ENCODE assay signal across 12 cellular contexts in genomic region chr10:77297370-77297692, GRCh38.
DNase-seq lines count a peak whose midpoint lies in the region; ATAC-seq and TF ChIP-seq lines count a peak whose summit lies in the region.
"Had no signal": no experiment of that assay in that cellular context is flagged by ENCODE, and none has a peak within 500 bp of the region (broad histone marks: within the 10 kb centered on the region; RNA-seq: fewer than 3 reads in every experiment).

No MANE protein-coding gene starts in this region.

- DNase-seq in EH (ENCODE audit: low read depth) = peak; percentile 71
- peak; percentile 80 for DNase-seq in NCI-H226
- no peak for DNase-seq in omental fat pad (ENCODE audit: low spot score)
- no peak for DNase-seq in GF-D8 (lab: John Stamatoyannopoulos, UW)
- DNase-seq in activated naive CD4-positive, alpha-beta T cell treated with anti-CD3 and anti-CD28 coated beads, Interleukin-2, amount 10 ng/mL, durations not matched to agents 7 days and 5 days = no peak
- DNase-seq: activated CD8-positive, alpha-beta T cell treated with anti-CD3 and anti-CD28 coated beads, Interleukin-2, amount 10 ng/mL, durations not matched to agents 7 days and 5 days; activated gamma-delta T cell; SHP77 treated with DMSO at 0.1 percent for 48 hours; spleen had no signal

- H3K4me1 Mint-ChIP-seq in activated naive CD4-positive, alpha-beta T cell treated with anti-CD3 and anti-CD28 coated beads, Interleukin-2, amount 10 ng/mL, durations not matched to agents 7 days and 5 days = no peaks in the 10 kb centered on the region

- no peaks in the 10 kb centered on the region for H3K36me3 Mint-ChIP-seq in activated naive CD4-positive, alpha-beta T cell treated with anti-CD3 and anti-CD28 coated beads, Interleukin-2, amount 10 ng/mL, durations not matched to agents 7 days and 5 days

- CTCF ChIA-PET in activated naive CD4-positive, alpha-beta T cell treated with anti-CD3 and anti-CD28 coated beads, Interleukin-2, amount 10 ng/mL, durations not matched to agents 7 days and 5 days (lab: Charles Lee) = no interaction called here

- ATAC-seq in esophagus mucosa (peak; percentile 87), omental fat pad (ENCODE audit: low FRiP score) (peak; percentile 26), GM18867 (IDR thresholded peaks at IDR 0.05; ENCODE audit: unreplicated experiment) (no peak), HG02571 (IDR thresholded peaks at IDR 0.05; ENCODE audit: unreplicated experiment) (no peak)
- ATAC-seq: activated CD8-positive, alpha-beta T cell treated with anti-CD3 and anti-CD28 coated beads, Interleukin-2, amount 10 ng/mL, durations not matched to agents 7 days and 5 days had no signal

- H3K27me3 Mint-ChIP-seq in activated naive CD4-positive, alpha-beta T cell treated with anti-CD3 and anti-CD28 coated beads, Interleukin-2, amount 10 ng/mL, durations not matched to agents 7 days and 5 days = peaks cover 4% of the 10 kb centered on the region

- peaks cover 4% of the 10 kb centered on the region for H3K9me3 Mint-ChIP-seq in activated naive CD4-positive, alpha-beta T cell treated with anti-CD3 and anti-CD28 coated beads, Interleukin-2, amount 10 ng/mL, durations not matched to agents 7 days and 5 days

- H3K4me3 Mint-ChIP-seq in activated naive CD4-positive, alpha-beta T cell treated with anti-CD3 and anti-CD28 coated beads, Interleukin-2, amount 10 ng/mL, durations not matched to agents 7 days and 5 days = no peak overlapping the region
- H3K4me3 Mint-ChIP-seq: activated CD8-positive, alpha-beta T cell treated with anti-CD3 and anti-CD28 coated beads, Interleukin-2, amount 10 ng/mL, durations not matched to agents 7 days and 5 days had no signal

- no peak for TF ChIP-seq CTCF in omental fat pad (IDR thresholded peaks at IDR 0.05)

- H3K27ac Mint-ChIP-seq in activated naive CD4-positive, alpha-beta T cell treated with anti-CD3 and anti-CD28 coated beads, Interleukin-2, amount 10 ng/mL, durations not matched to agents 7 days and 5 days = no peak overlapping the region
- H3K27ac Mint-ChIP-seq: activated CD8-positive, alpha-beta T cell treated with anti-CD3 and anti-CD28 coated beads, Interleukin-2, amount 10 ng/mL, durations not matched to agents 7 days and 5 days had no signal

Comparison
In these comparisons a context has a peak if more than half of its experiments do, and no peak if none do; other contexts are left out.
1. DNase-seq: peak in EH (single experiment) and NCI-H226 (single experiment); none in omental fat pad (single experiment), GF-D8 (single experiment) and activated naive CD4-positive, alpha-beta T cell treated with anti-CD3 and anti-CD28 coated beads, Interleukin-2, amount 10 ng/mL, durations not matched to agents 7 days and 5 days (single experiment).
2. ATAC-seq: peak in esophagus mucosa (single experiment) and omental fat pad (single experiment); none in GM18867 (single experiment) and HG02571 (single experiment).